In the genomic region with DNA sequence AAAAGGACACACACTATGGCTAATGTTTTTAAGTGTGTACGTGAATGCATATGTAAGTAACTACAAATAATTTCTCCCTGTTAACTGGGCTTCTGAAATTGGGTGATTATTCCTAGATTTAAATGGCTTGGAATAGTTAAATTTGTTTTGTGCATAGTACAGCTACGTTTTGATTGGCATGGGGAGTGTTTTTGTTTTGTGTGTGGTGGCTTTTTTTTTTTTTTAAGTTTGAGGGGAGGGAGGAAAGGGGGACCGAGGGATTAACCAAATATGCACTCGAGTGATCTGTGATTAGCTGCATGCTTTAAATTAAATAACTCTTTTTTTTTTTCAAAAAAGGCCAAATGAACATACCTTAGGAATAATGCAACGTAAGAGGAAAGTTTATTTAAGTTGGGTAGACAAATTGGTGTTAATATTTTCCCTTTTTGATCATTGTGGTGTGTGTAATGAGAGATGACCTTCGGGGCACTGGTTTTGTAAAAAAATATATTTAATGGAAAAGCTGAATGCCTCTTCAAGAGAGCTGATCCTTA, we compare ENCODE assay signal across 8 cellular contexts. TPM values are rescaled to one million over a fixed set of nuclear protein-coding genes. Genes with fewer than 3 reads are reported as not detected.
DNase-seq lines count a peak whose midpoint lies in the region; ATAC-seq lines count a peak whose summit lies in the region.

No MANE protein-coding gene starts in this region.

- peaks cover 13% of the 10 kb centered on the region for H3K4me1 ChIP-seq in thymus (ENCODE audit: control insufficient read depth, insufficient read depth, low read length)

- no peaks in the 10 kb centered on the region for H3K9me3 Mint-ChIP-seq in activated CD4-positive, alpha-beta T cell treated with anti-CD3 and anti-CD28 coated beads, Interleukin-2, amount 10 ng/mL, durations not matched to agents 24 days and 14 days
- H3K9me3 Mint-ChIP-seq in activated naive CD8-positive, alpha-beta T cell treated with anti-CD3 and anti-CD28 coated beads, Interleukin-2, amount 10 ng/mL, durations not matched to agents 7 days and 5 days = no peaks in the 10 kb centered on the region

- peak overlapping the region; percentile 99 for H3K4me3 Mint-ChIP-seq in activated CD4-positive, alpha-beta T cell treated with anti-CD3 and anti-CD28 coated beads, Interleukin-2, amount 10 ng/mL, durations not matched to agents 24 days and 14 days
- H3K4me3 Mint-ChIP-seq in activated naive CD8-positive, alpha-beta T cell treated with anti-CD3 and anti-CD28 coated beads, Interleukin-2, amount 10 ng/mL, durations not matched to agents 7 days and 5 days = peak overlapping the region; percentile 93

- ATAC-seq in activated naive CD8-positive, alpha-beta T cell treated with anti-CD3 and anti-CD28 coated beads, Interleukin-2, amount 10 ng/mL, durations not matched to agents 7 days and 5 days (ENCODE audit: low read depth) = no peak

- H3K27ac ChIP-seq in thymus (ENCODE audit: low read depth) = no peak overlapping the region

- no peaks in the 10 kb centered on the region for H3K36me3 ChIP-seq in thymus (ENCODE audit: control insufficient read depth, insufficient read depth)

- H3K36me3 Mint-ChIP-seq in activated CD4-positive, alpha-beta T cell treated with anti-CD3 and anti-CD28 coated beads, Interleukin-2, amount 10 ng/mL, durations not matched to agents 24 days and 14 days (ENCODE audit: low read depth) = peaks cover 39% of the 10 kb centered on the region
- H3K36me3 Mint-ChIP-seq in activated naive CD8-positive, alpha-beta T cell treated with anti-CD3 and anti-CD28 coated beads, Interleukin-2, amount 10 ng/mL, durations not matched to agents 7 days and 5 days = peaks cover 9% of the 10 kb centered on the region

- H3K27me3 ChIP-seq in thymus (ENCODE audit: control insufficient read depth, insufficient read depth) = peaks cover 4% of the 10 kb centered on the region

- under 1% methylated on average over 6 of the region's 6 CpGs for WGBS in thymus

- peaks cover 2% of the 10 kb centered on the region for H3K27me3 Mint-ChIP-seq in activated CD4-positive, alpha-beta T cell treated with anti-CD3 and anti-CD28 coated beads, Interleukin-2, amount 10 ng/mL, durations not matched to agents 24 days and 14 days
- H3K27me3 Mint-ChIP-seq in activated naive CD8-positive, alpha-beta T cell treated with anti-CD3 and anti-CD28 coated beads, Interleukin-2, amount 10 ng/mL, durations not matched to agents 7 days and 5 days = no peaks in the 10 kb centered on the region

- intact Hi-C loops in activated CD4-positive, alpha-beta T cell treated with anti-CD3 and anti-CD28 coated beads, Interleukin-2, amount 10 ng/mL, durations not matched to agents 24 days and 14 days (cut with micrococcal nuclease) = loop anchor here (5.0 to 10.0 kb wide), 9 partner anchors 115 to 972 kb away; no protein-coding TSS in a partner anchor

- peak overlapping the region; percentile 95 for H3K27ac Mint-ChIP-seq in activated CD4-positive, alpha-beta T cell treated with anti-CD3 and anti-CD28 coated beads, Interleukin-2, amount 10 ng/mL, durations not matched to agents 24 days and 14 days
- peak overlapping the region; percentile 100 for H3K27ac Mint-ChIP-seq in activated naive CD8-positive, alpha-beta T cell treated with anti-CD3 and anti-CD28 coated beads, Interleukin-2, amount 10 ng/mL, durations not matched to agents 7 days and 5 days

- DNase-seq in activated CD4-positive, alpha-beta T cell treated with anti-CD3 and anti-CD28 coated beads, Interleukin-2, amount 10 ng/mL, durations not matched to agents 24 days and 14 days = no peak
- no peak for DNase-seq in activated CD4-positive, alpha-beta T cell treated with anti-CD3 and anti-CD28 coated beads for 48 hours
- no peak for DNase-seq in activated naive CD8-positive, alpha-beta T cell treated with anti-CD3 and anti-CD28 coated beads, Interleukin-2, amount 10 ng/mL, durations not matched to agents 7 days and 5 days
- DNase-seq in left kidney (ENCODE audit: low read depth, low spot score) (peak; percentile 30), NK-92 (lab: John Stamatoyannopoulos, UW; ENCODE audit: unreplicated experiment) (no peak), HPDE6-E6E7 (ENCODE audit: extremely low spot score) (no peak), inferior parietal cortex (ENCODE audit: extremely low spot score) (no peak)

- H3K9me3 ChIP-seq in thymus (ENCODE audit: control insufficient read depth) = no peaks in the 10 kb centered on the region

- POLR2A ChIA-PET in activated naive CD8-positive, alpha-beta T cell treated with anti-CD3 and anti-CD28 coated beads, Interleukin-2, amount 10 ng/mL, durations not matched to agents 7 days and 5 days (lab: Charles Lee) = interaction anchor here (0.6 to 1.5 kb wide), 7 partner anchors 28 to 193 kb away, joined by 3 to 6 read pairs (median 4); no protein-coding TSS in a partner anchor

- peaks cover 45% of the 10 kb centered on the region for H3K4me1 Mint-ChIP-seq in activated CD4-positive, alpha-beta T cell treated with anti-CD3 and anti-CD28 coated beads, Interleukin-2, amount 10 ng/mL, durations not matched to agents 24 days and 14 days
- H3K4me1 Mint-ChIP-seq in activated naive CD8-positive, alpha-beta T cell treated with anti-CD3 and anti-CD28 coated beads, Interleukin-2, amount 10 ng/mL, durations not matched to agents 7 days and 5 days = peaks cover 33% of the 10 kb centered on the region

- H3K4me3 ChIP-seq in thymus (ENCODE audit: low read length) = peak overlapping the region; percentile 81

RNA-seq across cellular contexts. Expression of a gene that starts 1.4 kb away (rescaled TPM):
- 48.7 and 49.5 TPM in 2 replicates for total RNA-seq in activated CD4-positive, alpha-beta T cell treated with anti-CD3 and anti-CD28 coated beads, Interleukin-2, amount 10 ng/mL, durations not matched to agents 24 days and 14 days
- total RNA-seq in activated naive CD8-positive, alpha-beta T cell treated with anti-CD3 and anti-CD28 coated beads, Interleukin-2, amount 10 ng/mL, durations not matched to agents 7 days and 5 days = 10 to 100 TPM; 30.0 to 31.5 TPM
- polyA plus RNA-seq in thymus = 15.8 TPM
